ENCODE assay signal across 17 cellular contexts in the genomic region with DNA sequence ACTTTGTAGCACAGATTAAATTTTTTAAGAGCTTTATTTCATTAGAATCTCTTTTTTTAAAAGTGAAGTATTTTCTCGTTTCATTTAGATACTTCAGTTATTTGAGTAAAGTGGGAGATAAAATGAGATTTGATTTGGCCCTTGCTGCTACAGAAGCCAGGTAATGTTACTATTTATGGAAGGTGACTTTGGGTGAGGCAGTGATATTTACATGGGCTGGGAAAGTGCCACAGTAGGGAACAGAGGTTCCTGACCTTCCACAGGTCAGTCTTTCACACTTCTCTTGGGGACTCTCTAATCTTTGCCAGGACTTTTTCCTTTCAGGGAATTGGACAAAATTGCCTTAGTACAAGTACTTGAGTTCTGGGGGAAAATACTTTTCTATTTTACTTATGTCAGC. TPM values are rescaled to one million over a fixed set of nuclear protein-coding genes. Genes with fewer than 3 reads are reported as not detected.
DNase-seq lines count a peak whose midpoint lies in the region; ATAC-seq, FAIRE-seq and TF ChIP-seq lines count a peak whose summit lies in the region.
"Had no signal": no experiment of that assay in that cellular context is flagged by ENCODE, and none has a peak within 500 bp of the region (broad histone marks: within the 10 kb centered on the region; RNA-seq: fewer than 3 reads in every experiment).

No MANE protein-coding gene starts in this region.

- no peak overlapping the region for H3K4me2 ChIP-seq in HepG2 (ENCODE audit: low read depth, low read length)
- H3K4me2 ChIP-seq: A549 had no signal

- TF ChIP-seq CTCF in liver (IDR thresholded peaks at IDR 0.05; ENCODE audit: low read depth, low read length, missing input control) (no peak), HepG2 (CRISPR knock-in tag; IDR thresholded peaks at IDR 0.05) (no peak), pancreas (IDR thresholded peaks at IDR 0.05) (no peak)

- H3K27me3 ChIP-seq in liver (ENCODE audit: control insufficient read depth in 4 of 4, insufficient read depth in 4 of 4, low read length in 3 of 4) (no peaks in the 10 kb centered on the region), HepG2 (ENCODE audit: control insufficient read depth in 1 of 2, insufficient read depth in 2 of 2, low read length in 2 of 2) (no peaks in the 10 kb centered on the region), pancreas (no peaks in the 10 kb centered on the region)
- H3K27me3 ChIP-seq: BE2C had no signal

- H3K9ac ChIP-seq in liver (ENCODE audit: low read depth in 1 of 2, low read length in 2 of 2) = peak overlapping the region in 1 of 2 donors; percentile 1
- no peak overlapping the region for H3K9ac ChIP-seq in HepG2 (ENCODE audit: insufficient read depth, low read depth, low read length)

- no peak overlapping the region for H2AFZ ChIP-seq in HepG2 (ENCODE audit: low read length)

- TF ChIP-seq POLR2A in HepG2 (IDR thresholded peaks at IDR 0.05; ENCODE audit: insufficient read depth in 1 of 2, low read depth in 2 of 2, low read length in 2 of 2) = no peak

- peaks cover 0 to 8% (median 1%) of the 10 kb centered on the region in 4 donors for H3K4me1 ChIP-seq in liver (ENCODE audit: control insufficient read depth in 4 of 4, insufficient read depth in 4 of 4, low read length in 3 of 4)
- peaks cover under 1% of the 10 kb centered on the region for H3K4me1 ChIP-seq in HepG2 (ENCODE audit: insufficient read depth, low read length)
- peaks cover 0 to 7% (median 6%) of the 10 kb centered on the region in 3 donors for H3K4me1 ChIP-seq in pancreas
- H3K4me1 ChIP-seq: A549 had no signal

- H4K20me1 ChIP-seq in HepG2 (ENCODE audit: insufficient read depth, low read length) = no peaks in the 10 kb centered on the region

- in situ Hi-C loops in HepG2 (cut with HindIII; ENCODE audit: extremely low pct_ligation_motif_present, low pct_unique_long_range_greater_than_20kb) = loop anchor here (10.0 kb wide), 1 partner anchor 1023 kb away; no protein-coding TSS in a partner anchor

- peak in 1 of 2 donors; percentile 14 for TF ChIP-seq RAD21 in liver (IDR thresholded peaks at IDR 0.05)
- TF ChIP-seq RAD21 in HepG2 (CRISPR knock-in tag; IDR thresholded peaks at IDR 0.05) = no peak

- no peaks in the 10 kb centered on the region for H3K79me2 ChIP-seq in HepG2 (ENCODE audit: insufficient read depth, low read length)

- H3K27ac ChIP-seq in liver (ENCODE audit: low read depth in 1 of 2, low read length in 2 of 2) (peak overlapping the region; percentile 31 to 65), HepG2 (ENCODE audit: extremely low read length, insufficient read depth, low read length) (no peak overlapping the region), pancreas (no peak overlapping the region)
- H3K27ac ChIP-seq: A549, C4-2B had no signal

- FAIRE-seq in HepG2 (lab: Jason Lieb, UNC) (no peak), pancreas (lab: Jason Lieb, UNC) (no peak)
- FAIRE-seq: GM12878, GM18507, HTR-8/SVneo had no signal

- ATAC-seq in HepG2 (no peak), left ventricle myocardium superior (peak; percentile 89), pancreas (peak; percentile 74 to 83 (median 79)), HG03565 (IDR thresholded peaks at IDR 0.05; ENCODE audit: unreplicated experiment) (no peak), left colon (no peak)

- intact Hi-C loops in HepG2 (cut with micrococcal nuclease; ENCODE audit: unreplicated experiment) (loop anchor here (2.0 to 5.0 kb wide), 2 partner anchors 21 to 251 kb away; partner anchors contain the start of gene CTR9), left ventricle myocardium superior (cut with micrococcal nuclease) (no loop called here), pancreas (cut with DNase I) (no loop called here), left colon (cut with DNase I, micrococcal nuclease) (no loop called here)

- H3K9me3 ChIP-seq in liver (ENCODE audit: control insufficient read depth in 4 of 4, low read length in 3 of 4) (no peaks in the 10 kb centered on the region), HepG2 (ENCODE audit: low read length) (no peaks in the 10 kb centered on the region), pancreas (no peaks in the 10 kb centered on the region)
- H3K9me3 ChIP-seq: A549, BE2C had no signal

- WGBS in liver = 37% methylated on average over 1 of the region's 1 CpG
- WGBS in HepG2 (ENCODE audit: low lambda C conversion rate) = 89% methylated on average over 1 of the region's 1 CpG
- 37 to 42% methylated on average over 1 of the region's 1 CpG for WGBS in pancreas, 2 donors

- CTCF ChIA-PET in HepG2 (lab: Yijun Ruan, JAX; ENCODE audit: low intra/inter-chr PET ratio, low total read pairs) = no interaction called here

- peaks cover 21 to 61% (median 50%) of the 10 kb centered on the region in 4 donors for H3K36me3 ChIP-seq in liver (ENCODE audit: control insufficient read depth in 4 of 4, insufficient read depth in 3 of 4, low read depth in 1 of 4, low read length in 3 of 4)
- H3K36me3 ChIP-seq in HepG2 (replicated peaks in 1 of 2; ENCODE audit: control insufficient read depth in 1 of 2, insufficient read depth in 2 of 2, low read length in 2 of 2) = peaks cover 9 to 42% of the 10 kb centered on the region in 2 experiments
- H3K36me3 ChIP-seq in pancreas = peaks cover 0 to 38% (median 34%) of the 10 kb centered on the region in 3 donors

- BruUV-seq in HepG2 (replicated peaks; lab: Mats Ljungman, UMichigan) = no TSS peak

- no peak for DNase-seq in HepG2 (ENCODE audit: low spot score)
- DNase-seq in left ventricle myocardium superior = no peak
- DNase-seq in pancreas = no peak
- no peak for DNase-seq in SW 1271 (lab: John Stamatoyannopoulos, UW)
- no peak for DNase-seq in left colon
- DNase-seq: BE2C; CD4-positive, alpha-beta memory T cell; DMS79; HCEC 1CT; HFFc6 had no signal

- no peak overlapping the region for H3K4me3 ChIP-seq in liver (ENCODE audit: low read depth in 1 of 3, low read length in 3 of 3)
- no peak overlapping the region for H3K4me3 ChIP-seq in HepG2 (replicated peaks in 1 of 3; ENCODE audit: insufficient read depth in 1 of 3, low read depth in 2 of 3, low read length in 3 of 3)
- H3K4me3 ChIP-seq in pancreas = no peak overlapping the region
- H3K4me3 ChIP-seq: A549, GM12878 had no signal

- POLR2A ChIA-PET in HepG2 (lab: Yijun Ruan, JAX) = interaction anchor here (0.8 to 1.6 kb wide), 2 partner anchors 37 kb away, joined by 3 to 26 read pairs; partner anchors contain the start of gene EIF4G2

- TF ChIP-seq EP300 in HepG2 (IDR thresholded peaks at IDR 0.05; ENCODE audit: low read depth in 2 of 2, low read length in 2 of 2) (no peak), HepG2 (CRISPR knock-in tag; IDR thresholded peaks at IDR 0.05; ENCODE audit: borderline replicate concordance) (no peak)

RNA-seq across cellular contexts. Expression of gene CTR9, which starts 20.4 kb away (rescaled TPM):
- total RNA-seq in liver (10 to 100 TPM; 26.3 to 33.4 TPM), HepG2 (2016; rRNA removed; fragmentation: Illumina TruSeq; extraction: Trizol) (22.1 and 35.9 TPM in 2 replicates), left ventricle myocardium superior (25.6 TPM), pancreas (10 to 100 TPM in 5 of 6 donors, 1 to 10 TPM in 1; 7.7 to 15.8 (median 13.2) TPM), left colon (10 to 100 TPM; 26.9 to 35.0 TPM)
- polyA plus RNA-seq in liver (10 to 100 TPM; 12.5 to 13.1 TPM), HepG2 (2011; rRNA removed) (6.1 and 6.6 TPM in 2 replicates), pancreas (10 to 100 TPM in 1 of 2 donors, 1 to 10 TPM in 1; 6.8 to 12.2 TPM)
- 2.4 and 2.7 TPM in 2 replicates for total RNA-seq in HepG2 (2016; cell fraction: cytosol; rRNA removed; fragmentation: Illumina TruSeq; extraction: Trizol; ENCODE audit: low read depth)
- 20.3 and 33.1 TPM in 2 replicates for total RNA-seq in HepG2 (2016; cell fraction: insoluble cytoplasmic fraction; rRNA removed; fragmentation: Illumina TruSeq; extraction: Trizol)
- total RNA-seq in HepG2 (2016; cell fraction: membrane; rRNA removed; fragmentation: Illumina TruSeq; extraction: Trizol) = 7.5 and 8.7 TPM in 2 replicates
- 14.9 and 16.5 TPM in 2 replicates for total RNA-seq in HepG2 (2016; cell fraction: nucleus; rRNA removed; fragmentation: Illumina TruSeq; extraction: Trizol)
- 3.1 and 4.9 TPM in 2 replicates for polyA plus RNA-seq in HepG2 (2011; cell fraction: cytosol; rRNA removed)
- polyA plus RNA-seq in HepG2 (2011; cell fraction: nucleus; rRNA removed) = 2.9 and 4.3 TPM in 2 replicates
- polyA plus RNA-seq in HepG2 (2012) = 9.8 and 14.0 TPM in 2 replicates
- polyA plus RNA-seq in HepG2 (2016; cell fraction: cytosol; fragmentation: Illumina TruSeq; extraction: Trizol; ENCODE audit: low read depth) = 0.71 and 0.75 TPM in 2 replicates
- 31.0 and 31.2 TPM in 2 replicates for polyA plus RNA-seq in HepG2 (2016; cell fraction: insoluble cytoplasmic fraction; fragmentation: Illumina TruSeq; extraction: Trizol; ENCODE audit: low read depth)
- polyA plus RNA-seq in HepG2 (2016; cell fraction: membrane; fragmentation: Illumina TruSeq; extraction: Trizol; ENCODE audit: low read depth) = 1.8 and 2.6 TPM in 2 replicates
- 15.6 and 16.5 TPM in 2 replicates for polyA plus RNA-seq in HepG2 (2016; cell fraction: nucleus; fragmentation: Illumina TruSeq; extraction: Trizol; ENCODE audit: insufficient read depth, low read depth)
- polyA minus RNA-seq in HepG2 (2011; rRNA and poly(A)+ RNA removed; ENCODE audit: low replicate concordance) = 3.0 and 9.8 TPM in 2 replicates
- polyA minus RNA-seq in HepG2 (2011; cell fraction: cytosol; rRNA and poly(A)+ RNA removed) = 8.4 and 12.7 TPM in 2 replicates
- 14.3 and 19.4 TPM in 2 replicates for polyA minus RNA-seq in HepG2 (2011; cell fraction: nucleus; rRNA and poly(A)+ RNA removed)

RNA-seq across cellular contexts. Expression of gene EIF4G2, which starts 37.3 kb away (rescaled TPM):
- total RNA-seq in liver (100 to 1,000 TPM; 259 to 268 TPM), HepG2 (2016; rRNA removed; fragmentation: Illumina TruSeq; extraction: Trizol) (546 and 803 TPM in 2 replicates), left ventricle myocardium superior (739 TPM), pancreas (100 to 1,000 TPM; 288 to 475 (median 332) TPM), left colon (100 to 1,000 TPM; 726 to 854 TPM)
- polyA plus RNA-seq in liver (100 to 1,000 TPM; 126 to 158 TPM), HepG2 (2011; rRNA removed) (290 and 362 TPM in 2 replicates), pancreas (100 to 1,000 TPM in 1 of 2 donors, 10 to 100 TPM in 1; 88.6 to 191 TPM)
- total RNA-seq in HepG2 (2016; cell fraction: cytosol; rRNA removed; fragmentation: Illumina TruSeq; extraction: Trizol; ENCODE audit: low read depth) = 73.8 and 95.4 TPM in 2 replicates
- total RNA-seq in HepG2 (2016; cell fraction: insoluble cytoplasmic fraction; rRNA removed; fragmentation: Illumina TruSeq; extraction: Trizol) = 522 and 797 TPM in 2 replicates
- 313 and 368 TPM in 2 replicates for total RNA-seq in HepG2 (2016; cell fraction: membrane; rRNA removed; fragmentation: Illumina TruSeq; extraction: Trizol)
- total RNA-seq in HepG2 (2016; cell fraction: nucleus; rRNA removed; fragmentation: Illumina TruSeq; extraction: Trizol) = 384 and 431 TPM in 2 replicates
- polyA plus RNA-seq in HepG2 (2011; cell fraction: cytosol; rRNA removed) = 158 and 238 TPM in 2 replicates
- polyA plus RNA-seq in HepG2 (2011; cell fraction: nucleus; rRNA removed) = 257 and 286 TPM in 2 replicates
- 312 and 316 TPM in 2 replicates for polyA plus RNA-seq in HepG2 (2012)
- 33.7 and 42.4 TPM in 2 replicates for polyA plus RNA-seq in HepG2 (2016; cell fraction: cytosol; fragmentation: Illumina TruSeq; extraction: Trizol; ENCODE audit: low read depth)
- 793 and 841 TPM in 2 replicates for polyA plus RNA-seq in HepG2 (2016; cell fraction: insoluble cytoplasmic fraction; fragmentation: Illumina TruSeq; extraction: Trizol; ENCODE audit: low read depth)
- polyA plus RNA-seq in HepG2 (2016; cell fraction: membrane; fragmentation: Illumina TruSeq; extraction: Trizol; ENCODE audit: low read depth) = 156 and 196 TPM in 2 replicates
- 494 and 516 TPM in 2 replicates for polyA plus RNA-seq in HepG2 (2016; cell fraction: nucleus; fragmentation: Illumina TruSeq; extraction: Trizol; ENCODE audit: insufficient read depth, low read depth)
- polyA minus RNA-seq in HepG2 (2011; rRNA and poly(A)+ RNA removed; ENCODE audit: low replicate concordance) = 292 and 575 TPM in 2 replicates
- 452 and 495 TPM in 2 replicates for polyA minus RNA-seq in HepG2 (2011; cell fraction: cytosol; rRNA and poly(A)+ RNA removed)
- 406 and 495 TPM in 2 replicates for polyA minus RNA-seq in HepG2 (2011; cell fraction: nucleus; rRNA and poly(A)+ RNA removed)

Comparison
In these comparisons a context has a peak if more than half of its experiments do, and no peak if none do; other contexts are left out.
1. H3K27ac ChIP-seq: peak in liver (2 of 2); none in HepG2 (single experiment) and pancreas (0 of 4).
2. ATAC-seq: peak in left ventricle myocardium superior (single experiment) and pancreas (4 of 4); none in HepG2 (single experiment), HG03565 (single experiment) and left colon (single experiment).